ENCODE assay signal across 10 cellular contexts in genomic region chr1:232012773-232013386, GRCh38.
DNase-seq lines count a peak whose midpoint lies in the region; FAIRE-seq and TF ChIP-seq lines count a peak whose summit lies in the region.
"Had no signal": no experiment of that assay in that cellular context is flagged by ENCODE, and none has a peak within 500 bp of the region (broad histone marks: within the 10 kb centered on the region; RNA-seq: fewer than 3 reads in every experiment).

No MANE protein-coding gene starts in this region.

- 53% methylated on average over 10 of the region's 10 CpGs for WGBS in SK-N-SH (ENCODE audit: low lambda C conversion rate)
- 75% methylated on average over 10 of the region's 10 CpGs for WGBS in smooth muscle cell (ENCODE audit: low lambda C conversion rate)
- no CpG with 5 or more reads among the region's 10 CpGs for WGBS in H9 (ENCODE audit: extremely low coverage, insufficient read length, low lambda C conversion rate)

- no peak overlapping the region for H2BK5ac ChIP-seq in H9 (ENCODE audit: insufficient read length, low read length)

- H2BK20ac ChIP-seq in H9 (ENCODE audit: low read depth, low read length, poor library complexity, severe bottlenecking) = no peak overlapping the region

- H4K20me1 ChIP-seq in SK-N-SH (ENCODE audit: insufficient read depth) (no peaks in the 10 kb centered on the region), smooth muscle cell (ENCODE audit: low read depth) (no peaks in the 10 kb centered on the region), H9 (ENCODE audit: control insufficient read depth, insufficient read depth, insufficient read length) (no peaks in the 10 kb centered on the region)

- POLR2A ChIA-PET in SK-N-SH (lab: Yijun Ruan, JAX) = no interaction called here

- H3K56ac ChIP-seq in H9 (ENCODE audit: insufficient read length, low read depth, low read length) = no peak overlapping the region

- peaks cover 0 to under 1% of the 10 kb centered on the region in 2 experiments; a peak in 2 of 5 replicates for H3K9me3 Mint-ChIP-seq in H9
- H3K9me3 Mint-ChIP-seq: stimulated activated naive B cell treated with anti-CD40 and anti-IgM and Interleukin-4, amounts not matched to agents 10 μg/mL and 1 μg/mL and 100 μg/mL, for 72 hours had no signal

- H3K27me3 ChIP-seq in SK-N-SH (ENCODE audit: insufficient read depth) (no peaks in the 10 kb centered on the region), left ventricle myocardium inferior (ENCODE audit: low read depth) (no peaks in the 10 kb centered on the region), smooth muscle cell (ENCODE audit: low read depth) (no peaks in the 10 kb centered on the region), H9 (ENCODE audit: insufficient read depth, low read length) (no peaks in the 10 kb centered on the region)

- no peaks in the 10 kb centered on the region for H3K9me2 ChIP-seq in SK-N-SH

- H2BK120ac ChIP-seq in H9 (ENCODE audit: low read depth, low read length, poor library complexity, severe bottlenecking) = no peak overlapping the region

- H2AFZ ChIP-seq in SK-N-SH (ENCODE audit: low read depth) (no peak overlapping the region), smooth muscle cell (ENCODE audit: low read depth) (no peak overlapping the region), H9 (ENCODE audit: low read length) (no peak overlapping the region)

- H4K91ac ChIP-seq in H9 (ENCODE audit: insufficient read length, low read depth, low read length) = no peak overlapping the region

- peaks cover 0 to 3% (median 0%) of the 10 kb centered on the region in 3 experiments; a peak in 1 of 7 replicates for H3K36me3 Mint-ChIP-seq in H9 (ENCODE audit: insufficient read depth in 1 of 3, low read depth in 3 of 3)
- H3K36me3 Mint-ChIP-seq: stimulated activated naive B cell treated with anti-CD40 and anti-IgM and Interleukin-4, amounts not matched to agents 10 μg/mL and 1 μg/mL and 100 μg/mL, for 72 hours had no signal

- no peak for TF ChIP-seq POLR2A in H54 (IDR thresholded peaks at IDR 0.05; ENCODE audit: low read depth, low read length)

- H3T11ph ChIP-seq in H9 (ENCODE audit: low read length) = no peak overlapping the region

- no peaks in the 10 kb centered on the region for H3K79me2 ChIP-seq in SK-N-SH (ENCODE audit: insufficient read depth)
- H3K79me2 ChIP-seq in smooth muscle cell (ENCODE audit: low read depth) = no peaks in the 10 kb centered on the region
- H3K79me2 ChIP-seq in H9 (ENCODE audit: insufficient read depth, low read length) = no peaks in the 10 kb centered on the region

- H4K5ac ChIP-seq in H9 (ENCODE audit: insufficient read length, low read depth, low read length) = no peak overlapping the region

- H4K8ac ChIP-seq in H9 (replicated peaks; ENCODE audit: insufficient read length, low read depth, low read length) = no peak overlapping the region

- H3K36me3 ChIP-seq in SK-N-SH (replicated peaks in 1 of 2; ENCODE audit: control insufficient read depth in 1 of 2, insufficient read depth in 2 of 2, low read length in 1 of 2) (no peaks in the 10 kb centered on the region), left ventricle myocardium inferior (no peaks in the 10 kb centered on the region), smooth muscle cell (ENCODE audit: low read depth) (no peaks in the 10 kb centered on the region)

- no peak for FAIRE-seq in H54 (lab: Jason Lieb, UNC)

- no peak overlapping the region for H2BK12ac ChIP-seq in H9 (ENCODE audit: insufficient read length, low read depth, low read length)

- no peak overlapping the region for H2AK5ac ChIP-seq in H9 (ENCODE audit: insufficient read length, low read length)

- peak overlapping the region in 1 of 2 experiments; percentile 6; a peak in 1 of 5 replicates for H3K4me3 Mint-ChIP-seq in H9
- H3K4me3 Mint-ChIP-seq: stimulated activated naive B cell treated with anti-CD40 and anti-IgM and Interleukin-4, amounts not matched to agents 10 μg/mL and 1 μg/mL and 100 μg/mL, for 72 hours had no signal

- peak; percentile 6 to 29 for DNase-seq in Kasumi-1 (lab: John Stamatoyannopoulos, UW)
- DNase-seq in SK-N-SH = no peak
- DNase-seq in left ventricle myocardium inferior = peak; percentile 26
- DNase-seq in smooth muscle cell (lab: John Stamatoyannopoulos, UW; ENCODE audit: unreplicated experiment) = no peak
- DNase-seq in retina = no peak
- no peak for DNase-seq in H54 (ENCODE audit: insufficient read length, low spot score)
- no peak for DNase-seq in germinal center (ENCODE audit: low spot score)
- no peak for DNase-seq in H9
- DNase-seq: stimulated activated naive B cell treated with anti-CD40 and anti-IgM and Interleukin-4, amounts not matched to agents 10 μg/mL and 1 μg/mL and 100 μg/mL, for 72 hours; SW 1271 had no signal

- no peak overlapping the region for H3K4me2 ChIP-seq in SK-N-SH
- no peak overlapping the region for H3K4me2 ChIP-seq in smooth muscle cell
- no peak overlapping the region for H3K4me2 ChIP-seq in H9 (ENCODE audit: insufficient read depth, insufficient read length, low read length)

- no peaks in the 10 kb centered on the region for H3K9me3 ChIP-seq in SK-N-SH
- no peaks in the 10 kb centered on the region for H3K9me3 ChIP-seq in left ventricle myocardium inferior (replicated peaks)
- H3K9me3 ChIP-seq in smooth muscle cell (replicated peaks; ENCODE audit: low read depth) = no peaks in the 10 kb centered on the region
- H3K9me3 ChIP-seq in H9 (ENCODE audit: control insufficient read depth, low read depth, low read length) = no peaks in the 10 kb centered on the region

- no peak for TF ChIP-seq RAD21 in SK-N-SH (IDR thresholded peaks at IDR 0.05; ENCODE audit: low read length)

- no peak for TF ChIP-seq CTCF in SK-N-SH (IDR thresholded peaks at IDR 0.05)
- TF ChIP-seq CTCF in left ventricle myocardium inferior (IDR thresholded peaks at IDR 0.05; ENCODE audit: borderline replicate concordance) = no peak
- no peak for TF ChIP-seq CTCF in smooth muscle cell (IDR thresholded peaks at IDR 0.05; ENCODE audit: borderline replicate concordance, insufficient read depth, poor library complexity, severe bottlenecking)
- TF ChIP-seq CTCF in H9 (conservative IDR thresholded peaks at IDR 0.05) = no peak

- H3K4ac ChIP-seq in H9 (ENCODE audit: low read depth, low read length) = no peak overlapping the region

- H3K23me2 ChIP-seq in H9 (ENCODE audit: insufficient read length, low read depth, low read length, poor library complexity, severe bottlenecking) = no peaks in the 10 kb centered on the region

- no peak overlapping the region for H2BK15ac ChIP-seq in H9 (ENCODE audit: low read depth, low read length)

- no peak overlapping the region for H3K18ac ChIP-seq in H9 (ENCODE audit: insufficient read length, low read depth, low read length)

- H3K27me3 Mint-ChIP-seq in H9 (ENCODE audit: low read depth) = peaks cover 8% of the 10 kb centered on the region; the same call in 1 of the 2 replicates
- H3K27me3 Mint-ChIP-seq: stimulated activated naive B cell treated with anti-CD40 and anti-IgM and Interleukin-4, amounts not matched to agents 10 μg/mL and 1 μg/mL and 100 μg/mL, for 72 hours had no signal

- H3F3A ChIP-seq in SK-N-SH (replicated peaks; ENCODE audit: insufficient read depth) = no peaks in the 10 kb centered on the region
- H3F3A ChIP-seq in smooth muscle cell (ENCODE audit: low read depth) = no peaks in the 10 kb centered on the region

- peaks cover 22 to 31% of the 10 kb centered on the region in 2 experiments for H3K4me1 Mint-ChIP-seq in H9
- H3K4me1 Mint-ChIP-seq: stimulated activated naive B cell treated with anti-CD40 and anti-IgM and Interleukin-4, amounts not matched to agents 10 μg/mL and 1 μg/mL and 100 μg/mL, for 72 hours had no signal

- H3K4me1 ChIP-seq in SK-N-SH (ENCODE audit: control insufficient read depth in 1 of 2, insufficient read depth in 2 of 2, low read depth in 1 of 2, low read length in 1 of 2) (peaks cover 0 to 40% of the 10 kb centered on the region in 2 experiments; a peak in 2 of 4 replicates), left ventricle myocardium inferior (peaks cover 35% of the 10 kb centered on the region), smooth muscle cell (ENCODE audit: low read depth) (no peaks in the 10 kb centered on the region), H9 (ENCODE audit: insufficient read depth, low read length) (peaks cover 11% of the 10 kb centered on the region; the same call in 1 of the 2 replicates)

- intact Hi-C loops in left ventricle myocardium inferior (cut with micrococcal nuclease) = no loop called here

- H3K27ac Mint-ChIP-seq in H9 = 0 out of 7 replicates have a peak overlapping the region, but pooled peaks of 1 of the 3 experiments have one; percentile 4
- H3K27ac Mint-ChIP-seq: stimulated activated naive B cell treated with anti-CD40 and anti-IgM and Interleukin-4, amounts not matched to agents 10 μg/mL and 1 μg/mL and 100 μg/mL, for 72 hours had no signal

- no peak overlapping the region for H3K9ac ChIP-seq in SK-N-SH
- no peak overlapping the region for H3K9ac ChIP-seq in smooth muscle cell (ENCODE audit: low read depth)
- H3K9ac ChIP-seq in H9 (ENCODE audit: extremely low read depth, insufficient read length, low read length) = no peak overlapping the region

- H3K27ac ChIP-seq in SK-N-SH (ENCODE audit: low read depth in 2 of 2, low read length in 1 of 2) (peak overlapping the region in 1 of 2 experiments; percentile 73; a peak in 2 of 4 replicates), left ventricle myocardium inferior (replicated peaks) (peak overlapping the region; percentile 83), smooth muscle cell (ENCODE audit: low read depth) (peak overlapping the region; percentile 10), H9 (ENCODE audit: insufficient read length, low read depth, low read length) (no peak overlapping the region)

- no peak for TF ChIP-seq EP300 in SK-N-SH (IDR thresholded peaks at IDR 0.05; ENCODE audit: borderline replicate concordance in 1 of 2, low read depth in 1 of 2, low read length in 1 of 2)

- H3K14ac ChIP-seq in H9 (ENCODE audit: insufficient read depth, low read length) = no peak overlapping the region

- H3K4me3 ChIP-seq in SK-N-SH (ENCODE audit: low read depth in 2 of 2, low read length in 1 of 2) (no peak overlapping the region), left ventricle myocardium inferior (peak overlapping the region; percentile 46), smooth muscle cell (no peak overlapping the region)

- H3K23ac ChIP-seq in H9 (ENCODE audit: insufficient read length, low read depth, low read length) = no peak overlapping the region

- H3K79me1 ChIP-seq in H9 (ENCODE audit: insufficient read depth, low read depth, low read length, poor library complexity, severe bottlenecking) = no peaks in the 10 kb centered on the region

- CTCF ChIA-PET in SK-N-SH (lab: Yijun Ruan, JAX) = interaction anchor here (1.0 to 1.1 kb wide), 2 partner anchors 46 to 257 kb away, joined by 3 to 4 read pairs; no protein-coding TSS in a partner anchor

TF ChIP-seq in SK-N-SH, 30 proteins besides CTCF, POLR2A, EP300 and RAD21 (continues in another document):
- TF ChIP-seq EZH2phosphoT487 (IDR thresholded peaks at IDR 0.05; ENCODE audit: borderline replicate concordance, low read depth) (no peak), RFX5 (IDR thresholded peaks at IDR 0.05; ENCODE audit: low read length) (no peak), MXI1 (IDR thresholded peaks at IDR 0.05; ENCODE audit: low read depth, low read length) (no peak), GATA2 (CRISPR knock-in tag; IDR thresholded peaks at IDR 0.05) (no peak), TCF12 (IDR thresholded peaks at IDR 0.05) (peak; percentile 65), JUND (IDR thresholded peaks at IDR 0.05) (no peak), POLR2AphosphoS5 (IDR thresholded peaks at IDR 0.05; ENCODE audit: low read depth, low read length) (no peak)

Comparison
In these comparisons a context has a peak if more than half of its experiments do, and no peak if none do; other contexts are left out.
1. DNase-seq: peak in Kasumi-1 (2 of 2) and left ventricle myocardium inferior (single experiment); none in SK-N-SH (single experiment), smooth muscle cell (single experiment), retina (single experiment), H54 (single experiment), germinal center (single experiment) and H9 (single experiment).